Comparison of ENCODE assay signal across 13 cellular contexts in the genomic region with DNA sequence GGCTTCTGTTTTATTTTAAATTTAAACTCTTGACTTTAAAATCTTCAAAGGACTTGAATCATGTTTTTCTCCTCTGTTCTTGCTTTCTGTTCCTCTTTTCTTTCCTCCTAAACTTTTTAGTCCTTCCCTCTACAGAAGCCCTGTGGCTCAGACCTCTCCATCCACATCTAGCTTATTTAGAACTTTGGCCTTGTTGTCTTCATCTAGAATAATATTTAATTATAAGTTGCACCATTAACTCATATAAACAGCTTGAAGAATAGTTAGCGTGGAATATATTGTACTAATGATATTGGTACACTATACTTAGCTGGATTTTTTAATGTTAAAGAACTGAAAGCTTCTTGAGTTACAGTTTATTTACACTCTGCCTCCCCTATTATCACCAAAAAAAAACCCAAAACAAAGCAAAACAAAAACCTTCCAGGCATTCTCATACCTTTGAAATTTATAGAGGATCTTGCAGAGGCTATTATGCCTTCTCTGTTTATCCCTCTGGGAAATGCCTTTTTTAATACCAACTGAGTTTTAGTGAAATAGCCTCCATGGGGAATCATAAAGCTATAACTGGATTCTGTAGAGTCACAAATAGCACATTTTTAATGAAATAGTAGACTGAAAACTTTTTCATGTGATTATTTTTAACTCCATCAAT. TPM values are rescaled to one million over a fixed set of nuclear protein-coding genes. Genes with fewer than 3 reads are reported as not detected.
DNase-seq lines count a peak whose midpoint lies in the region; ATAC-seq, FAIRE-seq and TF ChIP-seq lines count a peak whose summit lies in the region.
"Had no signal": no experiment of that assay in that cellular context is flagged by ENCODE, and none has a peak within 500 bp of the region (broad histone marks: within the 10 kb centered on the region; RNA-seq: fewer than 3 reads in every experiment).

No MANE protein-coding gene starts in this region.

- H3K36me3 Mint-ChIP-seq in osteocyte (ENCODE audit: unreplicated experiment) = no peaks in the 10 kb centered on the region
- H3K36me3 Mint-ChIP-seq: activated naive CD4-positive, alpha-beta T cell treated with anti-CD3 and anti-CD28 coated beads, Interleukin-2, amount 50 U/mL, for 24 hours; CD4-positive, alpha-beta memory T cell had no signal

- H3K4me1 Mint-ChIP-seq in osteocyte (ENCODE audit: unreplicated experiment) = peaks cover 6% of the 10 kb centered on the region
- H3K4me1 Mint-ChIP-seq: CD4-positive, alpha-beta memory T cell had no signal

- TF ChIP-seq CTCF in osteocyte (IDR thresholded peaks at IDR 0.05) = no peak

- ATAC-seq in GM18511 (IDR thresholded peaks at IDR 0.05; ENCODE audit: unreplicated experiment) (peak; percentile 92), GM21576 (IDR thresholded peaks at IDR 0.05; ENCODE audit: unreplicated experiment) (peak; percentile 83), HG03442 (IDR thresholded peaks at IDR 0.05; ENCODE audit: unreplicated experiment) (peak; percentile 83)
- ATAC-seq: effector memory CD8-positive, alpha-beta T cell had no signal

- no peak for TF ChIP-seq POLR2A in erythroblast (IDR thresholded peaks at IDR 0.05; ENCODE audit: low read length)

- no peak overlapping the region for H3K27ac Mint-ChIP-seq in osteocyte (ENCODE audit: unreplicated experiment)
- H3K27ac Mint-ChIP-seq: activated naive CD4-positive, alpha-beta T cell treated with anti-CD3 and anti-CD28 coated beads, Interleukin-2, amount 50 U/mL, for 24 hours; CD4-positive, alpha-beta memory T cell; effector memory CD8-positive, alpha-beta T cell had no signal

- peak; percentile 21 for FAIRE-seq in endometrium (lab: Jason Lieb, UNC)
- FAIRE-seq: urothelium cell line had no signal

- no peak overlapping the region for H3K4me3 Mint-ChIP-seq in osteocyte (ENCODE audit: unreplicated experiment)
- H3K4me3 Mint-ChIP-seq: activated naive CD4-positive, alpha-beta T cell treated with anti-CD3 and anti-CD28 coated beads, Interleukin-2, amount 50 U/mL, for 24 hours; CD4-positive, alpha-beta memory T cell; effector memory CD8-positive, alpha-beta T cell had no signal

- H3K9me3 Mint-ChIP-seq in osteocyte (ENCODE audit: unreplicated experiment) = no peaks in the 10 kb centered on the region
- H3K9me3 Mint-ChIP-seq: activated naive CD4-positive, alpha-beta T cell treated with anti-CD3 and anti-CD28 coated beads, Interleukin-2, amount 50 U/mL, for 24 hours had no signal

- H3K27me3 Mint-ChIP-seq in osteocyte (ENCODE audit: unreplicated experiment) = no peaks in the 10 kb centered on the region
- H3K27me3 Mint-ChIP-seq: activated naive CD4-positive, alpha-beta T cell treated with anti-CD3 and anti-CD28 coated beads, Interleukin-2, amount 50 U/mL, for 24 hours; CD4-positive, alpha-beta memory T cell; effector memory CD8-positive, alpha-beta T cell had no signal

- no peak for DNase-seq in osteocyte (ENCODE audit: extremely low spot score, unreplicated experiment)
- DNase-seq in erythroblast (lab: John Stamatoyannopoulos, UW) = no peak
- DNase-seq in activated gamma-delta T cell (lab: John Stamatoyannopoulos, UW) = no peak
- DNase-seq in DMS79 (lab: John Stamatoyannopoulos, UW) = no peak
- DNase-seq: CD4-positive, alpha-beta memory T cell; effector memory CD8-positive, alpha-beta T cell; NCI-H446 had no signal

RNA-seq across cellular contexts. Expression of a gene that starts 9.2 kb away (rescaled TPM):
- not detected in 2 replicates for total RNA-seq in osteocyte
